In genomic region chrX:17542123-17542522, GRCh38 we compare ENCODE assay signal across 24 cellular contexts.
A peak's percentile ranks its signal among the peaks of the same experiment; 100 is the strongest.
DNase-seq lines count a peak whose midpoint lies in the region; ATAC-seq and TF ChIP-seq lines count a peak whose summit lies in the region.
"Had no signal": no experiment of that assay in that cellular context is flagged by ENCODE, and none has a peak within 500 bp of the region (broad histone marks: within the 10 kb centered on the region; RNA-seq: fewer than 3 reads in every experiment).

No MANE protein-coding gene starts in this region.

- ATAC-seq in left ventricle myocardium superior: peak; percentile 73
- ATAC-seq: HepG2, K562 had no signal

- H3K9me3 ChIP-seq in sigmoid colon: no peaks in the 10 kb centered on the region
- H3K9me3 ChIP-seq: SJCRH30 had no signal

- no peak for TF ChIP-seq CTCF in sigmoid colon (IDR thresholded peaks at IDR 0.05)

- peak overlapping the region in 2 of 4 donors; percentile 31 to 52 for H3K27ac ChIP-seq in sigmoid colon
- H3K27ac ChIP-seq: 22Rv1, PC-9, RWPE1, SJCRH30 had no signal

- H3K4me3 ChIP-seq in sigmoid colon: no peak overlapping the region
- H3K4me3 ChIP-seq: K562, PC-9, SJCRH30 had no signal

- H3K36me3 ChIP-seq in sigmoid colon: no peaks in the 10 kb centered on the region
- H3K36me3 ChIP-seq: SJCRH30 had no signal

- no peaks in the 10 kb centered on the region for H3K27me3 ChIP-seq in sigmoid colon
- H3K27me3 ChIP-seq: SJCRH30 had no signal

- intact Hi-C loops in left ventricle myocardium superior (cut with micrococcal nuclease): no loop called here
- intact Hi-C loops in sigmoid colon (cut with DNase I): no loop called here

- 85 to 90% methylated on average over 3 of the region's 3 CpGs for WGBS in sigmoid colon, 2 donors

- H3K4me1 ChIP-seq in sigmoid colon: peaks cover 0 to 7% (median 0%) of the 10 kb centered on the region in 4 donors
- H3K4me1 ChIP-seq: SJCRH30 had no signal

- no peak for TF ChIP-seq EP300 in sigmoid colon (IDR thresholded peaks at IDR 0.05)

- TF ChIP-seq POLR2A in sigmoid colon (IDR thresholded peaks at IDR 0.05): no peak

- DNase-seq in NCI-H446 treated with DMSO at 0.1 percent for 48 hours (lab: John Stamatoyannopoulos, UW) (peak; percentile 1), NCI-H446 (lab: John Stamatoyannopoulos, UW) (no peak), NCI-H2196 treated with DMSO at 0.1 percent for 48 hours (lab: John Stamatoyannopoulos, UW; ENCODE audit: unreplicated experiment) (peak; percentile 10), left ventricle myocardium superior (peak; percentile 35), sigmoid colon (peak; percentile 70), SHP77 (lab: John Stamatoyannopoulos, UW) (no peak), NCI-H146 (lab: John Stamatoyannopoulos, UW) (no peak)
- no peak for DNase-seq in activated effector memory CD4-positive, alpha-beta T cell treated with anti-CD3 and anti-CD28 coated beads, Interleukin-2, amount 50 U/mL, for 16 hours
- DNase-seq: ACHN; Calu3; CD8-positive, alpha-beta memory T cell; DMS153; H7; MM.1S; NCI-H1092; NCI-H1436; NCI-H1930; NCI-H69; PC-9; SJCRH30 had no signal

Comparison
In these comparisons a context has a peak if more than half of its experiments do, and no peak if none do; other contexts are left out.
1. DNase-seq: peak in NCI-H446 treated with DMSO at 0.1 percent for 48 hours (single experiment), NCI-H2196 treated with DMSO at 0.1 percent for 48 hours (single experiment), left ventricle myocardium superior (single experiment) and sigmoid colon (single experiment); none in NCI-H446 (0 of 2), SHP77 (0 of 2), NCI-H146 (single experiment) and activated effector memory CD4-positive, alpha-beta T cell treated with anti-CD3 and anti-CD28 coated beads, Interleukin-2, amount 50 U/mL, for 16 hours (single experiment).